ENCODE assay signal across 24 cellular contexts in the genomic region with DNA sequence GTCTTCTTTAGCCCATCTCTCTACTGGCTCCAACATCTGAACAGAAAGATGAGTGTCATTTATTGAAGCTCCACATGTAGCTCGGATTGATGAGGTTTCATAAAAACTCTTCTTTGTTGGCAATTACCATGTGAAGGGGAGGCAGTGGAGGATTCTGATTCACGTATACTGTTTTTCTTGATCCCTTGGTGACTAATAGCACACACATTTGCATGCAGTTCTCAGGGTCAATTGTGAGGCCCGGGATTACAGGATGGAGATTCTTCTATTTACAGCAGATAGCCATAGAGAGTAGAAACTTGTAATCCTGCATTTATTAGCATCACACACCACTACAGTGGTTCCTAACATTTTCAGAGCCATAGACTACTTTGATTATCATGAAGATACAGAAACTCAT.
"Had no signal": no experiment of that assay in that cellular context is flagged by ENCODE, and none has a peak within 500 bp of the region (broad histone marks: within the 10 kb centered on the region; RNA-seq: fewer than 3 reads in every experiment).

No MANE protein-coding gene starts in this region.

- H3K4me3 ChIP-seq: colonic mucosa, gastrocnemius medialis, left lung, ovary, psoas muscle, sigmoid colon, stomach, thyroid gland had no signal

- H3K27ac ChIP-seq: colonic mucosa, epithelial cell of prostate, gastrocnemius medialis, left lung, ovary, psoas muscle, sigmoid colon, stomach, thyroid gland had no signal

- H3K9me3 ChIP-seq: colonic mucosa, gastrocnemius medialis, left lung, ovary, psoas muscle, sigmoid colon, thyroid gland had no signal

- ATAC-seq: esophagus mucosa; gastrocnemius medialis; left cardiac atrium; left lung; natural killer cell; psoas muscle; right cardiac atrium; stimulated activated effector memory CD8-positive, alpha-beta T cell treated with anti-CD3 and anti-CD28 coated beads, Interleukin-12 subunit alpha, Interleukin-12 subunit beta, amount 100 ng/mL, for 72 hours had no signal

- DNase-seq: colonic mucosa; effector CD8-positive, alpha-beta T cell; endodermal cell; foreskin fibroblast; gastrocnemius medialis; head of caudate nucleus; left cardiac atrium; left lung; mammary epithelial cell; natural killer cell; occipital lobe; ovary; posterior cingulate gyrus; psoas muscle; right cardiac atrium; sigmoid colon; stimulated activated CD4-positive, alpha-beta T cell treated with anti-CD3 and anti-CD28 coated beads, Interleukin-2, amount 100 ng/mL, for 24 hours; stimulated activated CD4-positive, alpha-beta T cell treated with anti-CD3 and anti-CD28 coated beads, Interleukin-4, amount 100 ng/mL, for 24 hours; stimulated activated naive CD4-positive, alpha-beta T cell treated with Interleukin-2 at 50 U/mL for 16 hours; stomach; thyroid gland had no signal

- H3K27me3 ChIP-seq: colonic mucosa, gastrocnemius medialis, left lung, ovary, sigmoid colon, stomach, thyroid gland had no signal

- H3K36me3 ChIP-seq: colonic mucosa, gastrocnemius medialis, left lung, ovary, sigmoid colon, stomach, thyroid gland had no signal

- H3K4me1 ChIP-seq: colonic mucosa, gastrocnemius medialis, left lung, psoas muscle, sigmoid colon, stomach, thyroid gland had no signal
